10 cellular contexts compared by ENCODE assay signal in the genomic region with DNA sequence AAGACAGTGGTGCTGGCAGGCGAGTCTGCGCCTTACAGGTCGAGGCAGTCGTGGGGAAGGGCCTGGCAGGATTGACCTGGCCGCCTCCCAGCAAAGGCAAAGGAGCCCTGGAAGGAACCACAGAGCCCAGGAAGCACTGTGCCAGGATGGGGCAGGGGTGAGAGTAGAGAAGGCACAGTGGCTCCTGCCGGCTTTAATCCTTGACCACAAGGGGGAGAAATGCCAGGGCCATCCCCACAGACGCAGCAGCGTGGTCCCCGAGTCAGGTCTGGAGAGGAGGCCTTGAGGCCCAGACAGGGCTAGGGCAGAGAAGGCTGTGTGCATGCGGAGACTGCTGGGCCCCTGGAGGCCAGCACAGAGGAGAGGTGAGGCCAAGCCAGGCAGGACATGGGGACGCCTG. TPM values are rescaled to one million over a fixed set of nuclear protein-coding genes. Genes with fewer than 3 reads are reported as not detected.
DNase-seq lines count a peak whose midpoint lies in the region; ATAC-seq and TF ChIP-seq lines count a peak whose summit lies in the region.
"Had no signal": no experiment of that assay in that cellular context is flagged by ENCODE, and none has a peak within 500 bp of the region (broad histone marks: within the 10 kb centered on the region; RNA-seq: fewer than 3 reads in every experiment).

No MANE protein-coding gene starts in this region.

- no peaks in the 10 kb centered on the region for H3K27me3 ChIP-seq in MM.1S (replicated peaks; ENCODE audit: insufficient read depth, low read length)
- no peaks in the 10 kb centered on the region for H3K27me3 ChIP-seq in lower lobe of right lung (ENCODE audit: low read depth)
- H3K27me3 ChIP-seq in effector memory CD4-positive, alpha-beta T cell (replicated peaks; ENCODE audit: control insufficient read depth, insufficient read depth, low read length, poor library complexity, severe bottlenecking), result no peaks in the 10 kb centered on the region
- H3K27me3 ChIP-seq: tibial nerve had no signal

- H3K79me2 ChIP-seq in MM.1S (ENCODE audit: low read length), result no peaks in the 10 kb centered on the region

- H3K36me3 ChIP-seq in MM.1S (replicated peaks; ENCODE audit: insufficient read depth, low read length), result no peaks in the 10 kb centered on the region
- H3K36me3 ChIP-seq in lower lobe of right lung, result peaks cover 51% of the 10 kb centered on the region
- no peaks in the 10 kb centered on the region for H3K36me3 ChIP-seq in effector memory CD4-positive, alpha-beta T cell (ENCODE audit: control insufficient read depth, insufficient read depth, low read length)

- H3K36me3 Mint-ChIP-seq in Calu3 (ENCODE audit: insufficient read depth, unreplicated experiment) (peaks cover 68% of the 10 kb centered on the region), MCF 10A (ENCODE audit: insufficient read depth, unreplicated experiment) (peaks cover 70% of the 10 kb centered on the region)

- intact Hi-C loops in Calu3 (cut with micrococcal nuclease; ENCODE audit: unreplicated experiment) (no loop called here), MCF 10A (cut with micrococcal nuclease) (no loop called here), lower lobe of right lung (cut with DNase I) (no loop called here)

- H3K4me3 Mint-ChIP-seq in Calu3 (ENCODE audit: low read depth, unreplicated experiment), result peak overlapping the region; percentile 11
- no peak overlapping the region for H3K4me3 Mint-ChIP-seq in MCF 10A (ENCODE audit: unreplicated experiment)

- BruUV-seq in Calu3 (replicated peaks; lab: Mats Ljungman, UMichigan) (no TSS peak), MCF 10A (replicated peaks; lab: Mats Ljungman, UMichigan) (no TSS peak)

- 0 out of 2 replicates have a peak overlapping the region, but pooled peaks have one; percentile 25 for H3K4me2 ChIP-seq in MM.1S (ENCODE audit: low read depth, low read length)

- H3K9me3 Mint-ChIP-seq in Calu3 (ENCODE audit: low read depth, unreplicated experiment), result no peaks in the 10 kb centered on the region
- no peaks in the 10 kb centered on the region for H3K9me3 Mint-ChIP-seq in MCF 10A (ENCODE audit: unreplicated experiment)

- H4K20me1 ChIP-seq in MM.1S (ENCODE audit: insufficient read depth, low read length), result no peaks in the 10 kb centered on the region

- no peaks in the 10 kb centered on the region for H3F3A ChIP-seq in MM.1S (ENCODE audit: insufficient read depth, low read length)

- no peak overlapping the region for H3K27ac ChIP-seq in MM.1S (ENCODE audit: low read length)
- no peak overlapping the region for H3K27ac ChIP-seq in lower lobe of right lung
- no peak overlapping the region for H3K27ac ChIP-seq in effector memory CD4-positive, alpha-beta T cell (ENCODE audit: insufficient read depth, low read length, poor library complexity, severe bottlenecking)

- CTCF ChIA-PET in Calu3 (lab: Charles Lee), result no interaction called here
- CTCF ChIA-PET in MCF 10A (lab: Yijun Ruan, JAX), result interaction anchor here (0.6 to 4.1 kb wide), 7 partner anchors 9 to 365 kb away, joined by 3 to 34 read pairs (median 3); a partner anchor contains a TSS

- H3K27me3 Mint-ChIP-seq in Calu3 (ENCODE audit: unreplicated experiment), result no peaks in the 10 kb centered on the region
- no peaks in the 10 kb centered on the region for H3K27me3 Mint-ChIP-seq in MCF 10A (ENCODE audit: insufficient read depth, unreplicated experiment)

- no peak overlapping the region for H2AFZ ChIP-seq in MM.1S (ENCODE audit: low read length)

- H3K9ac ChIP-seq in MM.1S (ENCODE audit: low read length), result no peak overlapping the region

- no peak for TF ChIP-seq CTCF in Calu3 (IDR thresholded peaks at IDR 0.05; ENCODE audit: unreplicated experiment)
- peak; percentile 36 for TF ChIP-seq CTCF in MM.1S (IDR thresholded peaks at IDR 0.05; ENCODE audit: low read length)
- peak; percentile 25 for TF ChIP-seq CTCF in MCF 10A (IDR thresholded peaks at IDR 0.05; ENCODE audit: unreplicated experiment)
- TF ChIP-seq CTCF in lower lobe of right lung (IDR thresholded peaks at IDR 0.05), result peak; percentile 29

- H3K4me1 Mint-ChIP-seq in Calu3 (ENCODE audit: low read depth, unreplicated experiment) (peaks cover 45% of the 10 kb centered on the region), MCF 10A (ENCODE audit: insufficient read depth, unreplicated experiment) (peaks cover 44% of the 10 kb centered on the region)

- no peaks in the 10 kb centered on the region for H3K9me2 ChIP-seq in MM.1S (replicated peaks; ENCODE audit: insufficient read depth, low read length)

- H3K4me1 ChIP-seq in MM.1S (ENCODE audit: low read length) (peaks cover 9% of the 10 kb centered on the region), lower lobe of right lung (peaks cover 26% of the 10 kb centered on the region)
- H3K4me1 ChIP-seq in effector memory CD4-positive, alpha-beta T cell (ENCODE audit: control insufficient read depth, insufficient read depth, low read length, poor library complexity, severe bottlenecking), result no peaks in the 10 kb centered on the region

- H3K9me3 ChIP-seq in MM.1S (replicated peaks; ENCODE audit: insufficient read depth, low read length), result no peaks in the 10 kb centered on the region
- H3K9me3 ChIP-seq in lower lobe of right lung, result no peaks in the 10 kb centered on the region
- no peaks in the 10 kb centered on the region for H3K9me3 ChIP-seq in effector memory CD4-positive, alpha-beta T cell (ENCODE audit: control insufficient read depth, low read length)

- H3K27ac Mint-ChIP-seq in Calu3 (ENCODE audit: unreplicated experiment) (peak overlapping the region; percentile 75), MCF 10A (ENCODE audit: low read depth, unreplicated experiment) (peak overlapping the region; percentile 92)

- no peak overlapping the region for H3K4me3 ChIP-seq in MM.1S (ENCODE audit: low read length)
- H3K4me3 ChIP-seq in lower lobe of right lung, result no peak overlapping the region
- no peak overlapping the region for H3K4me3 ChIP-seq in effector memory CD4-positive, alpha-beta T cell (ENCODE audit: insufficient read depth, low read depth, low read length, poor library complexity, severe bottlenecking)
- H3K4me3 ChIP-seq: tibial nerve had no signal

- ATAC-seq in lower lobe of right lung (peak; percentile 60 to 61), HG03025 (IDR thresholded peaks at IDR 0.05; ENCODE audit: low FRiP score, unreplicated experiment) (no peak)

- DNase-seq in Calu3 (peak; percentile 50), MM.1S (no peak), MCF 10A (ENCODE audit: unreplicated experiment) (peak; percentile 90), lower lobe of right lung (peak; percentile 74), foreskin melanocyte (no peak)
- no peak for DNase-seq in effector memory CD4-positive, alpha-beta T cell
- DNase-seq in stimulated activated CD8-positive, alpha-beta memory T cell treated with anti-CD3 and anti-CD28 coated beads, Interleukin-4, amount 100 ng/mL, for 48 hours, result no peak
- DNase-seq: NCI-H524 treated with DMSO at 0.1 percent for 48 hours had no signal

- POLR2A ChIA-PET in MCF 10A (lab: Yijun Ruan, JAX), result interaction anchor here (0.6 to 6.4 kb wide), 4 partner anchors 11 to 334 kb away, joined by 3 to 46 read pairs (median 3); a partner anchor contains a TSS

RNA-seq across cellular contexts. Expression of a gene that starts 9.9 kb away (rescaled TPM):
- total RNA-seq in Calu3 (2022) (163 and 166 TPM in 2 replicates), MCF 10A (2022) (211 and 229 TPM in 2 replicates), lower lobe of right lung (95.5 TPM)

RNA-seq across cellular contexts. Expression of a gene that starts 10.4 kb away (rescaled TPM):
- 41.6 and 68.2 TPM in 2 replicates for total RNA-seq in Calu3 (2022)
- 37.2 and 50.1 TPM in 2 replicates for total RNA-seq in MCF 10A (2022)
- 104 TPM for total RNA-seq in lower lobe of right lung

RNA-seq across cellular contexts. Expression of a gene that starts 16.7 kb away (rescaled TPM):
- total RNA-seq in Calu3 (2022), result 71.2 and 92.6 TPM in 2 replicates
- 14.7 and 14.9 TPM in 2 replicates for total RNA-seq in MCF 10A (2022)
- total RNA-seq in lower lobe of right lung, result 121 TPM

RNA-seq across cellular contexts. Expression of a gene that starts 18.2 kb away (rescaled TPM):
- total RNA-seq in Calu3 (2022), result 42.1 and 49.7 TPM in 2 replicates
- total RNA-seq in MCF 10A (2022), result 10.7 and 12.3 TPM in 2 replicates
- total RNA-seq in lower lobe of right lung, result 276 TPM

Comparison
In these comparisons a context has a peak if more than half of its experiments do, and no peak if none do; other contexts are left out.
1. DNase-seq: peak in Calu3 (single experiment), MCF 10A (single experiment) and lower lobe of right lung (single experiment); none in MM.1S (single experiment), effector memory CD4-positive, alpha-beta T cell (0 of 3), stimulated activated CD8-positive, alpha-beta memory T cell treated with anti-CD3 and anti-CD28 coated beads, Interleukin-4, amount 100 ng/mL, for 48 hours (single experiment) and foreskin melanocyte (single experiment).